Comparison of ENCODE assay signal across 23 cellular contexts in genomic region chr4:182698212-182698611, GRCh38.
"Had no signal": no experiment of that assay in that cellular context is flagged by ENCODE, and none has a peak within 500 bp of the region (broad histone marks: within the 10 kb centered on the region; RNA-seq: fewer than 3 reads in every experiment).

No MANE protein-coding gene starts in this region.

- H3K9me3 Mint-ChIP-seq: activated T-cell treated with anti-CD3 and anti-CD28 coated beads, Interleukin-2, amount 50 U/mL, for 24 hours; activated T-helper 17 cell treated with anti-CD3 and anti-CD28 coated beads, Interleukin-2, amount 50 U/mL, for 72 hours; central memory CD8-positive, alpha-beta T cell; natural killer cell had no signal

- H3K27ac Mint-ChIP-seq: activated naive CD8-positive, alpha-beta T cell; activated T-cell treated with anti-CD3 and anti-CD28 coated beads, Interleukin-2, amount 50 U/mL, for 24 hours; activated T-helper 17 cell treated with anti-CD3 and anti-CD28 coated beads, Interleukin-2, amount 50 U/mL, for 72 hours; natural killer cell had no signal

- H3K27me3 ChIP-seq: adrenal gland, breast epithelium, colonic mucosa, esophagus squamous epithelium, right atrium auricular region, upper lobe of right lung had no signal

- H3K4me1 ChIP-seq: adrenal gland, breast epithelium, colonic mucosa, esophagus squamous epithelium, prostate gland, right atrium auricular region, upper lobe of right lung had no signal

- H3K27ac ChIP-seq: adrenal gland, breast epithelium, colonic mucosa, esophagus squamous epithelium, prostate gland, right atrium auricular region, upper lobe of right lung had no signal

- H3K4me1 Mint-ChIP-seq: activated T-helper 17 cell treated with anti-CD3 and anti-CD28 coated beads, Interleukin-2, amount 50 U/mL, for 72 hours; central memory CD8-positive, alpha-beta T cell; natural killer cell had no signal

- H3K36me3 ChIP-seq: adrenal gland, breast epithelium, colonic mucosa, esophagus squamous epithelium, prostate gland, right atrium auricular region, upper lobe of right lung had no signal

- DNase-seq: activated CD4-positive, alpha-beta T cell treated with anti-CD3 and anti-CD28 coated beads, Interleukin-2, amount 50 U/mL, for 4 hours; activated CD8-positive, alpha-beta memory T cell treated with anti-CD3 and anti-CD28 coated beads for 24 hours; activated CD8-positive, alpha-beta memory T cell treated with anti-CD3 and anti-CD28 coated beads, Interleukin-2, amount 50 U/mL, for 4 hours; activated naive CD4-positive, alpha-beta T cell; activated T-cell treated with anti-CD3 and anti-CD28 coated beads, Interleukin-2, amount 50 U/mL, for 24 hours; adrenal gland; colonic mucosa; esophagus squamous epithelium; left ventricle myocardium superior; mammary epithelial cell; midbrain; natural killer cell; stimulated activated CD4-positive, alpha-beta T cell treated with anti-CD3 and anti-CD28 coated beads, Interleukin-12 subunit alpha, Interleukin-12 subunit beta, amount 100 ng/mL, for 4 hours; stimulated activated CD4-positive, alpha-beta T cell treated with anti-CD3 and anti-CD28 coated beads, Interleukin-4, amount 100 ng/mL, for 4 hours; stimulated activated naive CD8-positive, alpha-beta T cell treated with anti-CD3 and anti-CD28 coated beads, Interleukin-15, Interleukin-2, amounts not matched to agents 100 U/mL and 50 U/mL, for 24 hours; T-helper 9 cell; upper lobe of right lung had no signal

- H3K36me3 Mint-ChIP-seq: activated naive CD8-positive, alpha-beta T cell; natural killer cell had no signal

- H3K9me3 ChIP-seq: adrenal gland, breast epithelium, colonic mucosa, esophagus squamous epithelium, prostate gland, right atrium auricular region, upper lobe of right lung had no signal

- H3K4me3 ChIP-seq: adrenal gland, breast epithelium, colonic mucosa, esophagus squamous epithelium, prostate gland, right atrium auricular region, upper lobe of right lung had no signal

- ATAC-seq: activated T-helper 17 cell treated with anti-CD3 and anti-CD28 coated beads, Interleukin-2, amount 50 U/mL, for 72 hours; left ventricle myocardium superior; natural killer cell; stimulated activated naive CD8-positive, alpha-beta T cell treated with anti-CD3 and anti-CD28 coated beads, Interleukin-15, Interleukin-2, amounts not matched to agents 100 U/mL and 50 U/mL, for 24 hours; upper lobe of right lung had no signal

- H3K4me3 Mint-ChIP-seq: activated naive CD8-positive, alpha-beta T cell; activated T-cell treated with anti-CD3 and anti-CD28 coated beads, Interleukin-2, amount 50 U/mL, for 24 hours; activated T-helper 17 cell treated with anti-CD3 and anti-CD28 coated beads, Interleukin-2, amount 50 U/mL, for 72 hours; central memory CD8-positive, alpha-beta T cell; natural killer cell had no signal
